ENCODE assay signal across 8 cellular contexts in the genomic region with DNA sequence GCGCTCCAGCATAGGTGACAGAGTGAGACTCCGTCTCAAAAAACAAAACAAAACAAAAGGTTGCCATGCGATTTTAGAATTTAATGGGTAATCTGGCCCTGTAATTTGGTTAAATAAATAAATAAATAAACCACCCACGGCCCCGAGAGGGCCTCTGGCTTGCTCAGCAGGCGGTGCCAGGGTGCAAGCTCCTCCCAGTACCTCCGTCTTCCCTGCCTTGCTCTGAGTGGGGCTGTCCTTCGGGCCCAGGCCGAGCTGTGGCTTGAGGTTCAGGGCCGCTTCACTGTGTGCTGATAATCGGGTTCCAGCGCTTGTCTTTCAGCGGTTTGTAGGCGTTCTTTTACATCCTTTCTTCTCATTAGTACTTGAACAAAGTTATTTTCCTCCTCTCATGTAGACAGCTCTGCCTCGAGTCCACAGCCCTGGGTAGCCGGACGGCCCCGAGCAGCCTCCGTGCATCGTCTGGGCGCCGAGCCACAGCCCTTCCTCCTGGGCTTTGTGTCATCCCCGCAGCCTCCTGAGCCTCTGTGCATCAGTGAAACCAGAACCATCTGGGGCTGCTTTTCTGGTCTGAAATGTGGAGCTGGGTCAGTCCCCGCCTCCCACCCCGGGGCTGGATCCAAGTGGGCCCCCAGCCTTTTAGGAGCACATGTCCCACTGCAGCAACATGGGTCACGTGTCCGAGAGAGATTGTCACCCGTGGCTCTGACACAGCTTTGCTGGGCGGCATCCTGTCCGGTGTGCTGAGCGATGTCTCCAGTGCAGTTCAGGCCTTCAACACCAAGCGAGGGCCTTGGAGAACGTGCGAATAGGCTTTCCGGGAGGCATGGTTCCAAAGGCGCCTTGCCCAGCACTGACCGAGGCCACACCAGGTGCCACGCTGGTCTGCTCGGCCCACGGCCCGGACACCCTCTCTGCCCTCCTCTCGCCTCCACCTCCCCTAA.
DNase-seq lines count a peak whose midpoint lies in the region; ATAC-seq and TF ChIP-seq lines count a peak whose summit lies in the region.

No MANE protein-coding gene starts in this region.

- H3K4me1 Mint-ChIP-seq in activated CD4-positive, alpha-beta T cell treated with anti-CD3 and anti-CD28 coated beads, Interleukin-2, amount 10 ng/mL, durations not matched to agents 24 days and 14 days, result peaks cover 59% of the 10 kb centered on the region

- H3K27ac Mint-ChIP-seq in activated CD4-positive, alpha-beta T cell treated with anti-CD3 and anti-CD28 coated beads, Interleukin-2, amount 10 ng/mL, durations not matched to agents 24 days and 14 days, result peak overlapping the region; percentile 78

- peaks cover 4% of the 10 kb centered on the region for H3K9me3 Mint-ChIP-seq in activated CD4-positive, alpha-beta T cell treated with anti-CD3 and anti-CD28 coated beads, Interleukin-2, amount 10 ng/mL, durations not matched to agents 24 days and 14 days

- no peaks in the 10 kb centered on the region for H3K9me3 ChIP-seq in tibial nerve

- H3K27me3 Mint-ChIP-seq in activated CD4-positive, alpha-beta T cell treated with anti-CD3 and anti-CD28 coated beads, Interleukin-2, amount 10 ng/mL, durations not matched to agents 24 days and 14 days, result no peaks in the 10 kb centered on the region

- H3K4me1 ChIP-seq in tibial nerve, result peaks cover 0 to 19% (median 4%) of the 10 kb centered on the region in 4 donors

- TF ChIP-seq EP300 in tibial nerve (IDR thresholded peaks at IDR 0.05), result no peak

- DNase-seq in activated CD4-positive, alpha-beta T cell treated with anti-CD3 and anti-CD28 coated beads, Interleukin-2, amount 10 ng/mL, durations not matched to agents 24 days and 14 days, result no peak
- no peak for DNase-seq in activated CD4-positive, alpha-beta T cell treated with anti-CD3 and anti-CD28 coated beads for 48 hours
- DNase-seq in amniotic epithelial cell (ENCODE audit: low read depth), result peak; percentile 2
- DNase-seq in kidney tubule cell (ENCODE audit: low spot score), result peak; percentile 25
- peak; percentile 50 to 52 for DNase-seq in tibial nerve (ENCODE audit: low spot score in 2 of 2)
- DNase-seq in amniotic stem cell (lab: John Stamatoyannopoulos, UW), result no peak

- H3K27me3 ChIP-seq in tibial nerve, result no peaks in the 10 kb centered on the region

- peaks cover 52% of the 10 kb centered on the region for H3K36me3 Mint-ChIP-seq in activated CD4-positive, alpha-beta T cell treated with anti-CD3 and anti-CD28 coated beads, Interleukin-2, amount 10 ng/mL, durations not matched to agents 24 days and 14 days (ENCODE audit: low read depth)

- peaks cover 0 to 21% (median 0%) of the 10 kb centered on the region in 3 donors for H3K36me3 ChIP-seq in tibial nerve

- peak overlapping the region in 2 of 4 donors; percentile 84 to 92 for H3K27ac ChIP-seq in tibial nerve

- intact Hi-C loops in activated CD4-positive, alpha-beta T cell treated with anti-CD3 and anti-CD28 coated beads, Interleukin-2, amount 10 ng/mL, durations not matched to agents 24 days and 14 days (cut with micrococcal nuclease), result loop anchor here (1.0 to 10.0 kb wide), 8 partner anchors 21 to 239 kb away; no protein-coding TSS in a partner anchor

- H3K4me3 ChIP-seq in tibial nerve, result no peak overlapping the region

- no peak overlapping the region for H3K4me3 Mint-ChIP-seq in activated CD4-positive, alpha-beta T cell treated with anti-CD3 and anti-CD28 coated beads, Interleukin-2, amount 10 ng/mL, durations not matched to agents 24 days and 14 days

- WGBS in tibial nerve, 2 donors, result 75 to 76% methylated on average over 42 of the region's 42 CpGs

- no peak for TF ChIP-seq POLR2A in tibial nerve (IDR thresholded peaks at IDR 0.05)

- no peak for TF ChIP-seq CTCF in tibial nerve (IDR thresholded peaks at IDR 0.05)

- ATAC-seq in GM21367 (IDR thresholded peaks at IDR 0.05; ENCODE audit: unreplicated experiment) (no peak), GM19397 (IDR thresholded peaks at IDR 0.05; ENCODE audit: unreplicated experiment) (no peak)

Comparison
In these comparisons a context has a peak if more than half of its experiments do, and no peak if none do; other contexts are left out.
1. DNase-seq: peak in amniotic epithelial cell (single experiment), kidney tubule cell (single experiment) and tibial nerve (2 of 2); none in activated CD4-positive, alpha-beta T cell treated with anti-CD3 and anti-CD28 coated beads, Interleukin-2, amount 10 ng/mL, durations not matched to agents 24 days and 14 days (single experiment), activated CD4-positive, alpha-beta T cell treated with anti-CD3 and anti-CD28 coated beads for 48 hours (single experiment) and amniotic stem cell (single experiment).